In genomic region chr16:58628845-58629680, GRCh38 we compare ENCODE assay signal across 8 cellular contexts. TPM values are rescaled to one million over a fixed set of nuclear protein-coding genes. Genes with fewer than 3 reads are reported as not detected.
DNase-seq lines count a peak whose midpoint lies in the region; ATAC-seq, FAIRE-seq and TF ChIP-seq lines count a peak whose summit lies in the region.

No MANE protein-coding gene starts in this region.

- no peak for TF ChIP-seq RAD21 in GM12878 (IDR thresholded peaks at IDR 0.05; ENCODE audit: insufficient read depth, low read depth, low read length)

- POLR2A ChIA-PET in GM12878 (lab: Charles Lee) = interaction anchor here (0.8 to 1.0 kb wide), 3 partner anchors 14 to 111 kb away, joined by 5 to 6 read pairs (median 5); no protein-coding TSS in a partner anchor

- RAD21 ChIA-PET in GM12878 (lab: Charles Lee; ENCODE audit: unreplicated experiment) = interaction anchor here (1.3 kb wide), 1 partner anchor 127 kb away, joined by 4 read pairs; no protein-coding TSS in a partner anchor

- DNase-seq in T-helper 2 cell treated with Interferon-gamma antibody and Interleukin-4, amounts not matched to agents 5 μg/mL and 100 μg/mL, for 36 hours (ENCODE audit: low spot score) = peak; percentile 54
- peak; percentile 17 for DNase-seq in GM12878 (ENCODE audit: low read depth, low spot score)

- under 1% methylated on average over 46 of the region's 50 CpGs for WGBS in GM12878 (ENCODE audit: insufficient coverage, insufficient replicate concordance, low lambda C conversion rate, missing lambda C conversion rate)

- TF ChIP-seq CTCF in GM12878 (IDR thresholded peaks at IDR 0.05 in 2 of 3, conservative IDR thresholded peaks at IDR 0.05 in 1 of 3; ENCODE audit: control insufficient read depth in 2 of 3, extremely low read depth in 1 of 3, insufficient read depth in 1 of 3, low read depth in 3 of 3, low read length in 3 of 3) = no peak

- in situ Hi-C loops in GM12878 (cut with MboI) = no loop called here

- peaks cover 0 to 9% of the 10 kb centered on the region in 2 experiments; a peak in 2 of 4 replicates for H3K36me3 ChIP-seq in GM12878 (ENCODE audit: control insufficient read depth in 2 of 2, insufficient read depth in 2 of 2, low read length in 1 of 2)

- no peaks in the 10 kb centered on the region for H3K9me3 Mint-ChIP-seq in T-helper 2 cell treated with Interferon-gamma antibody and Interleukin-4, amounts not matched to agents 5 μg/mL and 100 μg/mL, for 36 hours

- ATAC-seq in GM18907 (IDR thresholded peaks at IDR 0.05; ENCODE audit: unreplicated experiment) (peak; percentile 2), HG03460 (IDR thresholded peaks at IDR 0.05; ENCODE audit: unreplicated experiment) (peak; percentile 0), GM12878 (peak; percentile 45), GM18868 (IDR thresholded peaks at IDR 0.05; ENCODE audit: unreplicated experiment) (no peak), HG03565 (IDR thresholded peaks at IDR 0.05; ENCODE audit: unreplicated experiment) (no peak)

- peak overlapping the region; percentile 99 for H3K9ac ChIP-seq in GM12878 (ENCODE audit: control insufficient read depth, insufficient read depth, low read length)

- TF ChIP-seq POLR2A in GM12878 (IDR thresholded peaks at IDR 0.05; ENCODE audit: low read depth, low read length) = no peak; the same call in 1 of the 2 replicates

- peak overlapping the region; percentile 100 for H3K4me3 Mint-ChIP-seq in T-helper 2 cell treated with Interferon-gamma antibody and Interleukin-4, amounts not matched to agents 5 μg/mL and 100 μg/mL, for 36 hours

- H3K4me1 Mint-ChIP-seq in T-helper 2 cell treated with Interferon-gamma antibody and Interleukin-4, amounts not matched to agents 5 μg/mL and 100 μg/mL, for 36 hours (ENCODE audit: low read depth) = peaks cover 23% of the 10 kb centered on the region

- H3K9me3 ChIP-seq in GM12878 (replicated peaks; ENCODE audit: control insufficient read depth, insufficient read depth, low read length) (no peaks in the 10 kb centered on the region), iPS-18c (ENCODE audit: control insufficient read depth, insufficient read depth, low read length) (no peaks in the 10 kb centered on the region)

- peak overlapping the region; percentile 64 for H2AFZ ChIP-seq in GM12878 (ENCODE audit: control insufficient read depth, low read depth, low read length)

- H3K27ac ChIP-seq in GM12878 (ENCODE audit: control insufficient read depth, insufficient read depth) (peak overlapping the region; percentile 96), skin epidermis (peak overlapping the region; percentile 87 to 99 (median 98))

- BruUV-seq in GM12878 (replicated peaks; lab: Mats Ljungman, UMichigan) = no TSS peak

- H3K4me3 ChIP-seq in GM12878 = peak overlapping the region; percentile 85
- H3K4me3 ChIP-seq in iPS-18c (ENCODE audit: insufficient read depth, low read depth, low read length) = peak overlapping the region; percentile 85
- peak overlapping the region; percentile 74 to 99 (median 98) for H3K4me3 ChIP-seq in skin epidermis

- H3K27ac Mint-ChIP-seq in T-helper 2 cell treated with Interferon-gamma antibody and Interleukin-4, amounts not matched to agents 5 μg/mL and 100 μg/mL, for 36 hours = peak overlapping the region; percentile 100

- peaks cover 9% of the 10 kb centered on the region for H4K20me1 ChIP-seq in GM12878 (ENCODE audit: control insufficient read depth, insufficient read depth)

- H3K4me2 ChIP-seq in GM12878 (ENCODE audit: control insufficient read depth, insufficient read depth) = peak overlapping the region; percentile 61; the same call in 1 of the 2 replicates

- peaks cover 20% of the 10 kb centered on the region for H3K36me3 Mint-ChIP-seq in T-helper 2 cell treated with Interferon-gamma antibody and Interleukin-4, amounts not matched to agents 5 μg/mL and 100 μg/mL, for 36 hours (ENCODE audit: low read depth)

- H3K27me3 ChIP-seq in GM12878 (replicated peaks in 1 of 2; ENCODE audit: control insufficient read depth in 2 of 2, insufficient read depth in 2 of 2, low read length in 1 of 2) = no peaks in the 10 kb centered on the region

- SMC1A ChIA-PET in GM12878 (lab: Charles Lee; ENCODE audit: uncharacterized antibody, unreplicated experiment) = interaction anchor here (1.8 kb wide), 1 partner anchor 111 kb away, joined by 8 read pairs; no protein-coding TSS in a partner anchor

- no peaks in the 10 kb centered on the region; the same call in 1 of the 2 replicates for H3K4me1 ChIP-seq in GM12878 (ENCODE audit: control insufficient read depth, insufficient read depth, low read length)

- intact Hi-C loops in GM12878 (cut with micrococcal nuclease; ENCODE audit: unreplicated experiment) = loop anchor here (2.0 kb wide), 1 partner anchor 500 kb away; the partner anchor contains the start of gene CFAP20

- no peak for FAIRE-seq in GM12878 (lab: Jason Lieb, UNC)

- peaks cover 2% of the 10 kb centered on the region for H3K27me3 Mint-ChIP-seq in T-helper 2 cell treated with Interferon-gamma antibody and Interleukin-4, amounts not matched to agents 5 μg/mL and 100 μg/mL, for 36 hours (ENCODE audit: low read depth)

- peaks cover 53% of the 10 kb centered on the region for H3K79me2 ChIP-seq in GM12878 (ENCODE audit: control insufficient read depth, insufficient read depth, low read length)

- CTCF ChIA-PET in GM12878 (lab: Yijun Ruan, JAX) = interaction anchor here (0.5 to 1.5 kb wide), 4 partner anchors 24 to 127 kb away, joined by 3 to 5 read pairs (median 3); no protein-coding TSS in a partner anchor

- TF ChIP-seq EP300 in GM12878 (IDR thresholded peaks at IDR 0.05; ENCODE audit: borderline replicate concordance in 1 of 2, control insufficient read depth in 1 of 2, low read depth in 2 of 2, low read length in 2 of 2) = no peak

TF ChIP-seq in GM12878, 131 proteins besides CTCF, POLR2A, EP300 and RAD21 (continues in another document):
- TF ChIP-seq ZZZ3 (IDR thresholded peaks at IDR 0.05; ENCODE audit: control insufficient read depth, insufficient read length, low read depth) (no peak), GATAD2B (conservative IDR thresholded peaks at IDR 0.05; ENCODE audit: low read depth) (peak; percentile 56; the same call in 1 of the 2 replicates), TAF1 (IDR thresholded peaks at IDR 0.05; ENCODE audit: borderline replicate concordance, low read depth, low read length) (0 out of 2 replicates have a peak, but pooled peaks have one; percentile 20), IKZF2 (IDR thresholded peaks at IDR 0.05) (peak in 1 of 2 experiments; percentile 11; a peak in 1 of 4 replicates), MXI1 (IDR thresholded peaks at IDR 0.05; ENCODE audit: low read depth, low read length) (peak; percentile 63; the same call in 1 of the 2 replicates), NBN (IDR thresholded peaks at IDR 0.05) (peak; percentile 18; the same call in 1 of the 2 replicates), MEF2A (IDR thresholded peaks at IDR 0.05; ENCODE audit: insufficient read depth, low read depth, low read length) (no peak), TCF7 (IDR thresholded peaks at IDR 0.05; ENCODE audit: borderline replicate concordance) (peak; percentile 72)

RNA-seq across cellular contexts. Expression of gene CNOT1, which starts 0.6 kb away (rescaled TPM):
- 334 and 351 TPM in 2 replicates for total RNA-seq in GM12878 (2013; cell fraction: nucleolus; rRNA removed)
- total RNA-seq in GM12878 (2014; rRNA removed) = 246 and 249 TPM in 2 replicates
- 220 and 225 TPM in 2 replicates for total RNA-seq in GM12878 (2014; rRNA removed; fragmentation: Illumina TruSeq; extraction: Trizol)
- 199 and 213 TPM in 2 replicates for total RNA-seq in GM12878 (2021)
- polyA plus RNA-seq in GM12878 (2011; ENCODE audit: low read depth) = 216 TPM
- polyA plus RNA-seq in GM12878 (2011; rRNA removed) = 188 and 233 TPM in 2 replicates
- polyA plus RNA-seq in GM12878 (2011; cell fraction: cytosol; rRNA removed) = 235 and 250 TPM in 2 replicates
- polyA plus RNA-seq in GM12878 (2011; cell fraction: nucleus; rRNA removed) = 183 and 244 TPM in 2 replicates
- 163 and 203 TPM in 2 replicates for polyA plus RNA-seq in GM12878 (2012)
- 219 and 223 TPM in 2 replicates for polyA plus RNA-seq in GM12878 (2014; fragmentation: Illumina TruSeq; extraction: Trizol)
- 100 to 1,000 TPM; 101 to 131 TPM for polyA plus RNA-seq in GM12878 (2014; fragmentation: Nextera tagmentation; extraction: Ambion mirVana)
- 136 and 162 TPM in 2 replicates for polyA plus RNA-seq in GM12878 (2014; rRNA removed)
- 100 to 1,000 TPM; 115 to 117 TPM for polyA plus RNA-seq in GM12878 (2016; fragmentation: Nextera tagmentation; extraction: Ambion mirVana)
- polyA minus RNA-seq in GM12878 (2011; rRNA and poly(A)+ RNA removed) = 619 and 877 TPM in 2 replicates
- polyA minus RNA-seq in GM12878 (2011; cell fraction: cytosol; rRNA and poly(A)+ RNA removed) = 180 and 231 TPM in 2 replicates
- 159 and 214 TPM in 2 replicates for polyA minus RNA-seq in GM12878 (2011; cell fraction: nucleus; rRNA and poly(A)+ RNA removed)

RNA-seq across cellular contexts. Expression of gene SLC38A7, which starts 55.5 kb away (rescaled TPM):
- 16.7 and 19.5 TPM in 2 replicates for total RNA-seq in GM12878 (2013; cell fraction: nucleolus; rRNA removed)
- 3.0 and 3.8 TPM in 2 replicates for total RNA-seq in GM12878 (2014; rRNA removed)
- total RNA-seq in GM12878 (2014; rRNA removed; fragmentation: Illumina TruSeq; extraction: Trizol) = 3.4 and 4.0 TPM in 2 replicates
- total RNA-seq in GM12878 (2021) = 6.2 and 7.8 TPM in 2 replicates
- 2.2 TPM for polyA plus RNA-seq in GM12878 (2011; ENCODE audit: low read depth)
- polyA plus RNA-seq in GM12878 (2011; rRNA removed) = 1.1 and 2.8 TPM in 2 replicates
- 3.1 and 4.5 TPM in 2 replicates for polyA plus RNA-seq in GM12878 (2011; cell fraction: cytosol; rRNA removed)
- 4.4 and 7.4 TPM in 2 replicates for polyA plus RNA-seq in GM12878 (2011; cell fraction: nucleus; rRNA removed)
- polyA plus RNA-seq in GM12878 (2012) = 2.8 and 3.4 TPM in 2 replicates
- polyA plus RNA-seq in GM12878 (2014; fragmentation: Illumina TruSeq; extraction: Trizol) = 4.9 and 5.5 TPM in 2 replicates
- 1 to 10 TPM; 1.4 TPM for polyA plus RNA-seq in GM12878 (2014; fragmentation: Nextera tagmentation; extraction: Ambion mirVana)
- polyA plus RNA-seq in GM12878 (2014; rRNA removed) = 5.8 and 6.1 TPM in 2 replicates
- polyA plus RNA-seq in GM12878 (2016; fragmentation: Nextera tagmentation; extraction: Ambion mirVana) = 1 to 10 TPM; 5.6 to 5.9 TPM
- polyA minus RNA-seq in GM12878 (2011; rRNA and poly(A)+ RNA removed) = 8.6 and 8.7 TPM in 2 replicates
- 1.9 and 4.0 TPM in 2 replicates for polyA minus RNA-seq in GM12878 (2011; cell fraction: cytosol; rRNA and poly(A)+ RNA removed)
- polyA minus RNA-seq in GM12878 (2011; cell fraction: nucleus; rRNA and poly(A)+ RNA removed) = 5.8 and 14.1 TPM in 2 replicates

Comparison
In these comparisons a context has a peak if more than half of its experiments do, and no peak if none do; other contexts are left out.
1. ATAC-seq: peak in GM18907 (single experiment), HG03460 (single experiment) and GM12878 (single experiment); none in GM18868 (single experiment) and HG03565 (single experiment).
2. Peak in every context shown above with its lines, with median percentiles within 50 percentile points of each other: H3K4me3 ChIP-seq.